38 cellular contexts compared by ENCODE assay signal in the genomic region with DNA sequence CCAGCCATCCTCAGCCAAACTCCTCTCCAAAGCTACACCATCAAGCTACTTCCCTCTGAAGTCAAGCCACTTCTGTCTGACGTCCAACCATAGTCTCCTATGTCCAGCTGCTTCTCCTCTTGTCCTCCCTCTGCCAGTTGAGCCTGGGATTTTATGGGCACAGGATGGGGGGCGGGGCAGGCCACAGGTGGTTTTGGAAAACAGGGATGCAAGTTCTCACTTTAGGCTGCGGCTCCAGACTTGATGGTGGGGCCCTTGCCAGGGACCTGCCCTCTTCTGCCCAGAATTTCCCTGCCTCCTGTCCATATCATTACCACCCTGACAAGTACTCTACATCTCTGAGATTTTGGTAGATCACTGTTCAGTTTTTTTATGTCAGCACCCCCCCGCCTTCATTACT. TPM values are rescaled to one million over a fixed set of nuclear protein-coding genes. Genes with fewer than 3 reads are reported as not detected.
"Had no signal": no experiment of that assay in that cellular context is flagged by ENCODE, and none has a peak within 500 bp of the region (broad histone marks: within the 10 kb centered on the region; RNA-seq: fewer than 3 reads in every experiment).

No MANE protein-coding gene starts in this region.

- H3K4me3 ChIP-seq: MG63 had no signal

- H3K27me3 ChIP-seq: MG63 had no signal

- DNase-seq: Karpas-422, Kasumi-1, MG63, MM.1S, MV-4-11, NCI-H1048, NCI-H1092, NCI-H1092 treated with DMSO at 0.1 percent for 48 hours, NCI-H1105, NCI-H1105 treated with DMSO at 0.1 percent for 48 hours, NCI-H1417, NCI-H1417 treated with DMSO at 0.1 percent for 48 hours, NCI-H1436, NCI-H1436 treated with DMSO at 0.1 percent for 48 hours, NCI-H146, NCI-H1694, NCI-H1694 treated with DMSO at 0.1 percent for 48 hours, NCI-H187, NCI-H187 treated with DMSO at 0.1 percent for 48 hours, NCI-H1930, NCI-H2029, NCI-H2029 treated with DMSO at 0.1 percent for 48 hours, NCI-H2081, NCI-H2081 treated with DMSO at 0.1 percent for 48 hours, NCI-H2107, NCI-H2171, NCI-H2171 treated with DMSO at 0.1 percent for 48 hours, NCI-H2227 treated with DMSO at 0.1 percent for 48 hours, NCI-H226, NCI-H345, NCI-H446, NCI-H446 treated with DMSO at 0.1 percent for 48 hours, NCI-H510A, NCI-H510A treated with DMSO at 0.1 percent for 48 hours had no signal

- H3K36me3 ChIP-seq: MG63 had no signal

RNA-seq across cellular contexts. Expression of gene TEX51, which starts 41.6 kb away (rescaled TPM):
- total RNA-seq: LHCN-M2, M059J, MCF 10A, NCI-H460 had no signal
